In genomic region chr3:45688194-45688881, GRCh38 we compare ENCODE assay signal across 7 cellular contexts. TPM values are rescaled to one million over a fixed set of nuclear protein-coding genes. Genes with fewer than 3 reads are reported as not detected.
DNase-seq lines count a peak whose midpoint lies in the region; FAIRE-seq and TF ChIP-seq lines count a peak whose summit lies in the region.

No MANE protein-coding gene starts in this region.

- no peaks in the 10 kb centered on the region for H3K9me3 ChIP-seq in HUES48 (ENCODE audit: control insufficient read depth, insufficient read depth, low read length)
- no peaks in the 10 kb centered on the region for H3K9me3 ChIP-seq in Peyer's patch
- H3K9me3 ChIP-seq in astrocyte (ENCODE audit: insufficient read depth, low read depth, low read length), result no peaks in the 10 kb centered on the region
- H3K9me3 ChIP-seq in iPS-18c (ENCODE audit: control insufficient read depth, insufficient read depth, low read length), result no peaks in the 10 kb centered on the region
- no peaks in the 10 kb centered on the region for H3K9me3 ChIP-seq in skeletal muscle tissue (ENCODE audit: control insufficient read depth in 3 of 3, low read length in 3 of 3)

- H3K4me3 Mint-ChIP-seq in astrocyte (ENCODE audit: unreplicated experiment), result peak overlapping the region; percentile 93

- DNase-seq in GM06990 (ENCODE audit: extremely low read depth, insufficient read length) (peak; percentile 67), Peyer's patch (peak; percentile 33 to 64 (median 61)), astrocyte (ENCODE audit: low read depth) (no peak), cortex of kidney (lab: John Stamatoyannopoulos, UW) (no peak)

- H3K4me3 ChIP-seq in GM06990 (replicated peaks; ENCODE audit: low read depth, low read length) (peak overlapping the region; percentile 75), HUES48 (ENCODE audit: low read depth, low read length) (peak overlapping the region; percentile 83), Peyer's patch (peak overlapping the region; percentile 59 to 93 (median 78)), astrocyte (ENCODE audit: insufficient read depth, low read depth, low read length) (peak overlapping the region; percentile 84), iPS-18c (ENCODE audit: insufficient read depth, low read depth, low read length) (peak overlapping the region; percentile 95), skeletal muscle tissue (ENCODE audit: low read length in 3 of 3) (peak overlapping the region; percentile 80 to 84 (median 83))

- no peak for FAIRE-seq in astrocyte (lab: Jason Lieb, UNC)

- peaks cover 15% of the 10 kb centered on the region for H3K4me1 Mint-ChIP-seq in astrocyte (ENCODE audit: low read depth, unreplicated experiment)

- peak overlapping the region; percentile 66 for H2AFZ ChIP-seq in astrocyte (ENCODE audit: low read depth, low read length)

- peaks cover 34% of the 10 kb centered on the region for H4K20me1 ChIP-seq in astrocyte (ENCODE audit: insufficient read depth, low read length)

- H3K4me2 ChIP-seq in astrocyte (ENCODE audit: low read length), result peak overlapping the region; percentile 92

- no peaks in the 10 kb centered on the region for H3K27me3 Mint-ChIP-seq in astrocyte (ENCODE audit: low read depth, unreplicated experiment)

- H3K9me3 Mint-ChIP-seq in astrocyte (ENCODE audit: unreplicated experiment), result no peaks in the 10 kb centered on the region

- H3K27ac Mint-ChIP-seq in astrocyte (ENCODE audit: unreplicated experiment), result peak overlapping the region; percentile 98

- TF ChIP-seq POLR2A in Peyer's patch (IDR thresholded peaks at IDR 0.05), result no peak

- peaks cover 33% of the 10 kb centered on the region for H3K4me1 ChIP-seq in HUES48 (ENCODE audit: control insufficient read depth, insufficient read depth, low read length)
- H3K4me1 ChIP-seq in Peyer's patch, result peaks cover 0 to 39% (median 13%) of the 10 kb centered on the region in 4 donors
- peaks cover 11% of the 10 kb centered on the region for H3K4me1 ChIP-seq in astrocyte (ENCODE audit: insufficient read depth, low read length)
- peaks cover 36 to 42% (median 41%) of the 10 kb centered on the region in 3 donors for H3K4me1 ChIP-seq in skeletal muscle tissue (ENCODE audit: control insufficient read depth in 3 of 3, insufficient read depth in 3 of 3, low read length in 3 of 3)

- TF ChIP-seq CTCF in GM06990 (IDR thresholded peaks at IDR 0.05; ENCODE audit: insufficient read depth, low read length, poor library complexity, severe bottlenecking), result no peak
- TF ChIP-seq CTCF in Peyer's patch (IDR thresholded peaks at IDR 0.05), result no peak
- TF ChIP-seq CTCF in astrocyte (IDR thresholded peaks at IDR 0.05; ENCODE audit: insufficient read depth, low read depth, low read length), result no peak

- H3K36me3 ChIP-seq in GM06990 (ENCODE audit: control insufficient read depth, insufficient read depth, low read length) (no peaks in the 10 kb centered on the region; the same call in 1 of the 2 replicates), HUES48 (ENCODE audit: control insufficient read depth, insufficient read depth, low read length) (peaks cover 17% of the 10 kb centered on the region), Peyer's patch (peaks cover 0 to 5% (median 0%) of the 10 kb centered on the region in 3 donors), astrocyte (ENCODE audit: insufficient read depth, low read length) (peaks cover 3% of the 10 kb centered on the region), skeletal muscle tissue (ENCODE audit: control insufficient read depth in 3 of 3, insufficient read depth in 3 of 3, low read length in 3 of 3) (no peaks in the 10 kb centered on the region)

- peak overlapping the region; percentile 80 for H3K9ac ChIP-seq in HUES48 (ENCODE audit: low read depth, low read length)
- peak overlapping the region; percentile 99 for H3K9ac ChIP-seq in astrocyte (ENCODE audit: low read length)
- peak overlapping the region; percentile 64 to 68 (median 65) for H3K9ac ChIP-seq in skeletal muscle tissue (ENCODE audit: low read depth in 1 of 3, low read length in 3 of 3)

- no peaks in the 10 kb centered on the region for H3K36me3 Mint-ChIP-seq in astrocyte (ENCODE audit: low read depth, unreplicated experiment)

- peak overlapping the region; percentile 86 for H3K27ac ChIP-seq in HUES48 (ENCODE audit: low read depth, low read length)
- peak overlapping the region; percentile 85 to 97 (median 91) for H3K27ac ChIP-seq in Peyer's patch
- H3K27ac ChIP-seq in astrocyte (ENCODE audit: low read depth, low read length), result peak overlapping the region; percentile 25
- peak overlapping the region; percentile 2 for H3K27ac ChIP-seq in skeletal muscle tissue (ENCODE audit: low read depth, low read length)

- H3K27me3 ChIP-seq in GM06990 (replicated peaks; ENCODE audit: control insufficient read depth, insufficient read depth, low read length) (no peaks in the 10 kb centered on the region), HUES48 (ENCODE audit: control insufficient read depth, insufficient read depth, low read length) (no peaks in the 10 kb centered on the region), Peyer's patch (no peaks in the 10 kb centered on the region), astrocyte (ENCODE audit: insufficient read depth, low read length) (no peaks in the 10 kb centered on the region), skeletal muscle tissue (ENCODE audit: control insufficient read depth in 3 of 3, insufficient read depth in 3 of 3, low read length in 3 of 3) (no peaks in the 10 kb centered on the region)

- peaks cover 40% of the 10 kb centered on the region for H3K79me2 ChIP-seq in astrocyte (ENCODE audit: insufficient read depth, low read length)

RNA-seq across cellular contexts. Expression of gene SACM1L, which starts 0.9 kb away (rescaled TPM):
- 10 to 100 TPM; 42.0 to 79.2 (median 59.2) TPM for total RNA-seq in Peyer's patch
- 39.4 and 41.2 TPM in 2 replicates for total RNA-seq in astrocyte
- total RNA-seq in skeletal muscle tissue, result 24.0 TPM

Comparison
In these comparisons a context has a peak if more than half of its experiments do, and no peak if none do; other contexts are left out.
1. DNase-seq: peak in GM06990 (single experiment) and Peyer's patch (3 of 3); none in astrocyte (single experiment) and cortex of kidney (single experiment).
2. H3K27ac ChIP-seq: peak in every context shown above with its lines; median percentile 91 in Peyer's patch; 86 in HUES48; 25 in astrocyte; 2 in skeletal muscle tissue.
3. Peak in every context shown above with its lines, with median percentiles within 50 percentile points of each other: H3K4me3 ChIP-seq and H3K9ac ChIP-seq.